24 cellular contexts compared by ENCODE assay signal in the genomic region with DNA sequence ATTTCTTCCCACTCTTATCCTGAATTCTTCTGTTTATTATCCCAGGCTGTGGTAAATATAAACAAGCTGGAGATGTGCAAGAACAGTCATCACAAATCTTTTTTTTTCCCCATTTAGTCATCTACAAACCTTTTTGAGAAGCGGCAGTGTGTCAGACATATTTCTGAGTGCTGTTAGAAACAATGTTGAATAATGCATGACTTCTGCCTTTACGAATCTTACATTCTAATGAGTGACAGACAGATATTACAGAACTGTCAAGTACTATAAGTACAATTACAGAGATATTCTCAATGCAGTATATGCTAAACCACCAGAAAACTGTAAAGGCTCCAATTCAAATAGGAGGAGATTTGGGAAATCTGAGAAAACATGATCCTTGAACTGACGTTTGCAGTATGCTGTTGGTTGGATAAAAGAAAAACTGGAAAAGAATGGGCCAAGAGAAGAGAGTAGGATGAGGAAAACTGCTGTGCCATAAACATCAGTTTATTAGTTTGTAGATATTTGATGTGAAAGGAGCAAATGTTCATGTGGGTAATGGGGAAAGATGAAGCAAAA.
"Had no signal": no experiment of that assay in that cellular context is flagged by ENCODE, and none has a peak within 500 bp of the region (broad histone marks: within the 10 kb centered on the region; RNA-seq: fewer than 3 reads in every experiment).

No MANE protein-coding gene starts in this region.

- H3K9me3 ChIP-seq: stomach, suprapubic skin, testis, thoracic aorta, thyroid gland, tibial artery, transverse colon, upper lobe of left lung, upper lobe of right lung, uterus, vagina had no signal

- H3K27me3 ChIP-seq: stomach, suprapubic skin, testis, thyroid gland, tibial artery, tibial nerve, transverse colon, upper lobe of left lung, upper lobe of right lung, uterus, vagina had no signal

- DNase-seq: stimulated activated CD4-positive, alpha-beta T cell treated with anti-CD3 and anti-CD28 coated beads, Interleukin-2, amount 100 ng/mL, for 48 hours; stimulated activated CD4-positive, alpha-beta T cell treated with anti-CD3 and anti-CD28 coated beads, Interleukin-4, amount 100 ng/mL, for 1 hour; stimulated activated CD4-positive, alpha-beta T cell treated with anti-CD3 and anti-CD28 coated beads, Interleukin-4, amount 100 ng/mL, for 24 hours; stimulated activated CD4-positive, alpha-beta T cell treated with anti-CD3 and anti-CD28 coated beads, Interleukin-4, amount 100 ng/mL, for 4 hours; stimulated activated CD8-positive, alpha-beta memory T cell treated with anti-CD3 and anti-CD28 coated beads, Interleukin-4, amount 100 ng/mL, for 48 hours; stimulated activated naive B cell treated with anti-CD40 and anti-IgM and Interleukin-4, amounts not matched to agents 10 μg/mL and 1 μg/mL and 100 μg/mL, for 72 hours; stimulated activated naive CD4-positive, alpha-beta T cell; stimulated activated naive CD4-positive, alpha-beta T cell treated with Interleukin-2 at 50 U/mL for 16 hours; stimulated activated naive CD8-positive, alpha-beta T cell treated with anti-CD3 and anti-CD28 coated beads, Interleukin-15, amount 100 ng/mL, for 72 hours; stimulated activated naive CD8-positive, alpha-beta T cell treated with anti-CD3 and anti-CD28 coated beads, Interleukin-15, Interleukin-2, amounts not matched to agents 100 U/mL and 50 U/mL, for 24 hours; stomach; substantia nigra; testis; thyroid gland; tibial artery; transverse colon; trophoblast cell; upper lobe of left lung; upper lobe of right lung; uterus had no signal

- H3K36me3 ChIP-seq: stomach, suprapubic skin, thoracic aorta, thyroid gland, tibial artery, tibial nerve, transverse colon, upper lobe of left lung, upper lobe of right lung, uterus, vagina had no signal

- H3K4me3 ChIP-seq: stomach, suprapubic skin, testis, thoracic aorta, thyroid gland, tibial artery, tibial nerve, transverse colon, upper lobe of left lung, upper lobe of right lung, uterus, vagina had no signal

- H3K27ac ChIP-seq: stomach, suprapubic skin, testis, thoracic aorta, thyroid gland, tibial artery, tibial nerve, transverse colon, upper lobe of left lung, upper lobe of right lung, uterus, vagina had no signal
